11 cellular contexts compared by ENCODE assay signal in the genomic region with DNA sequence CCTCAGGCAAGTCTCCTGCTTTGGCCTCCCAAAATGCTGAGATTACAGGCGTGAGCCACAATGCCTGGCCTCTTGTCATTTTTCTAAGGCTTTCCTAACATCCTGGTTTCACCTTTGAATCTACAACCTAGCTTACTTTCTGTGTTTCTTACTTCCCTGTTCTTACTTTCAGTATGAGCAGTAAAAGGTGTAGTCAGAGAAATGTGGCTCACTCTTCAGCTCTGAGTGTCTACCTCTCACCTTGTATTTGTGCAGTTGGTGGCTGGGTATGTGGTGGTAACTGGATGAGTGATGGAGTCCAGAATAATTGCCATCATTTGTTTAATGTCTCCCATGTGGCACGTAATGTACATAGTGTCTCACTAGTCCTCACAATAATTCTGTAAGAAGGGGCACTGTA. TPM values are rescaled to one million over a fixed set of nuclear protein-coding genes. Genes with fewer than 3 reads are reported as not detected.
DNase-seq lines count a peak whose midpoint lies in the region; ATAC-seq, FAIRE-seq and TF ChIP-seq lines count a peak whose summit lies in the region.
"Had no signal": no experiment of that assay in that cellular context is flagged by ENCODE, and none has a peak within 500 bp of the region (broad histone marks: within the 10 kb centered on the region; RNA-seq: fewer than 3 reads in every experiment).

No MANE protein-coding gene starts in this region.

- TF ChIP-seq CTCF in GM12865 (IDR thresholded peaks at IDR 0.05; ENCODE audit: insufficient read depth, low read depth, low read length, missing control alignments): no peak
- TF ChIP-seq CTCF in lower lobe of right lung (IDR thresholded peaks at IDR 0.05): no peak

- ATAC-seq in HG02970 (IDR thresholded peaks at IDR 0.05; ENCODE audit: low FRiP score, unreplicated experiment) (peak; percentile 89), lower lobe of right lung (no peak)

- H3K9me3 ChIP-seq in lower lobe of right lung: no peaks in the 10 kb centered on the region

- H3K4me3 ChIP-seq in GM12865 (ENCODE audit: low read depth, low read length) (no peak overlapping the region), lower lobe of right lung (no peak overlapping the region)

- DNase-seq in GM12865 (ENCODE audit: low read depth) (peak; percentile 81), GM19239 (ENCODE audit: insufficient read length, low spot score) (peak; percentile 47), SIG-M5 (lab: John Stamatoyannopoulos, UW) (peak; percentile 17), KG1 (lab: John Stamatoyannopoulos, UW) (no peak), lower lobe of right lung (no peak), NCI-H2081 treated with DMSO at 0.1 percent for 48 hours (lab: John Stamatoyannopoulos, UW) (no peak), urothelium cell line (ENCODE audit: low spot score) (no peak)
- DNase-seq: NCI-H1092 treated with DMSO at 0.1 percent for 48 hours had no signal

- H3K27me3 ChIP-seq in lower lobe of right lung (ENCODE audit: low read depth): no peaks in the 10 kb centered on the region

- H3K27ac ChIP-seq in lower lobe of right lung: no peak overlapping the region

- FAIRE-seq in GM19239 (lab: Jason Lieb, UNC): peak; percentile 96
- no peak for FAIRE-seq in urothelium cell line (lab: Jason Lieb, UNC)
- FAIRE-seq: endothelial cell of umbilical vein had no signal

- intact Hi-C loops in lower lobe of right lung (cut with DNase I): no loop called here

- H3K36me3 ChIP-seq in lower lobe of right lung: no peaks in the 10 kb centered on the region

- H3K4me1 ChIP-seq in lower lobe of right lung: no peaks in the 10 kb centered on the region

RNA-seq across cellular contexts. Expression of a gene that starts 19.1 kb away (rescaled TPM):
- total RNA-seq in lower lobe of right lung: 0.62 TPM
- total RNA-seq: myocyte had no signal

RNA-seq across cellular contexts. Expression of a gene that starts 19.5 kb away (rescaled TPM):
- not detected for total RNA-seq in lower lobe of right lung
- total RNA-seq: endothelial cell of umbilical vein, myocyte had no signal

RNA-seq across cellular contexts. Expression of a gene that starts 31.7 kb away (rescaled TPM):
- 3.3 TPM for total RNA-seq in lower lobe of right lung
- total RNA-seq: endothelial cell of umbilical vein, myocyte had no signal

RNA-seq across cellular contexts. Expression of a gene that starts 47.7 kb away (rescaled TPM):
- total RNA-seq in lower lobe of right lung: 1.3 TPM
- total RNA-seq: endothelial cell of umbilical vein, myocyte had no signal

Comparison
In these comparisons a context has a peak if more than half of its experiments do, and no peak if none do; other contexts are left out.
1. DNase-seq: peak in GM12865 (single experiment), GM19239 (single experiment) and SIG-M5 (single experiment); none in KG1 (single experiment), lower lobe of right lung (single experiment), NCI-H2081 treated with DMSO at 0.1 percent for 48 hours (single experiment) and urothelium cell line (single experiment).